22 cellular contexts compared by ENCODE assay signal in the genomic region with DNA sequence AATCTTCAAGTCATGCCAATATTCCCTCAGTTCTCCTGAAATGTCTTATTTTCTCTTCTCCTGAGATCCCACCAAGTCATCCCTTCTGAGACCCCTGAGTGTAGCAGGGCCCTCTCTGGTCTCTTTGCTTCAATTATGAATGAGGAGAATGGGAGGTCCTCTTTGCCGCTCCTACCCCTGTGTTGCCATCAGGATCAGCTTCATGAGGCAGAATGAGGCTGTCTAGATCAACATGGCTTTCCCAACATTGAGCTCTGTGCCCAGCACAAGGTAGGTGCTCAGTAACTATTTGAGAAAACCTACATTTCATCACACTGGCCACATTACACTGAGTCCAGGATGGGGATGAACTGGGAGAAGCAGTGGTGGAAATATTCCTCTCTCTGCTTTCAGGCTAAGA.
DNase-seq lines count a peak whose midpoint lies in the region; ATAC-seq, FAIRE-seq and TF ChIP-seq lines count a peak whose summit lies in the region.
"Had no signal": no experiment of that assay in that cellular context is flagged by ENCODE, and none has a peak within 500 bp of the region (broad histone marks: within the 10 kb centered on the region; RNA-seq: fewer than 3 reads in every experiment).

No MANE protein-coding gene starts in this region.

- no peak overlapping the region for H2AFZ ChIP-seq in H1 (ENCODE audit: low read length)

- no peak overlapping the region for H2BK15ac ChIP-seq in H1 (ENCODE audit: low read length)

- no peak overlapping the region for H4K5ac ChIP-seq in H1 (ENCODE audit: insufficient read length, low read depth, low read length)

- H3K56ac ChIP-seq in H1 (replicated peaks; ENCODE audit: insufficient read length, low read depth, low read length) = no peak overlapping the region

- peak; percentile 30 for DNase-seq in right atrium auricular region (ENCODE audit: low spot score)
- no peak for DNase-seq in left ventricle myocardium superior
- no peak for DNase-seq in H1 (ENCODE audit: low read depth in 1 of 2, low spot score in 2 of 2)
- DNase-seq in osteocyte (ENCODE audit: extremely low spot score, unreplicated experiment) = peak; percentile 34
- DNase-seq in NCI-H2196 treated with DMSO at 0.1 percent for 48 hours (lab: John Stamatoyannopoulos, UW; ENCODE audit: unreplicated experiment) = no peak
- DNase-seq in C1 segment of cervical spinal cord (lab: John Stamatoyannopoulos, UW) = no peak
- DNase-seq in H4 (ENCODE audit: low spot score) = no peak
- DNase-seq: CD4-positive, CD25-positive, alpha-beta regulatory T cell; CD8-positive, alpha-beta memory T cell; COR-L47; DMS 273 treated with DMSO at 0.1 percent for 48 hours; DMS53; DND-41; HCEC 1CT; KBM-7 had no signal

- H3K9ac ChIP-seq in H1 (replicated peaks in 1 of 4; ENCODE audit: extremely low read depth in 1 of 4, low read depth in 3 of 4, low read length in 3 of 4) = no peak overlapping the region
- H3K9ac ChIP-seq: BLaER1 treated with 17β-estradiol and CSF1 and Interleukin-3, amounts not matched to agents 10 nM and 100 nM had no signal

- no peak for TF ChIP-seq EP300 in H1 (IDR thresholded peaks at IDR 0.05; ENCODE audit: borderline replicate concordance in 1 of 2, low read depth in 2 of 2, low read length in 2 of 2)

- POLR2A ChIA-PET in H1 (lab: Charles Lee; ENCODE audit: partially characterized antibody) = no interaction called here

- no peak overlapping the region for H3K18ac ChIP-seq in H1 (ENCODE audit: extremely low read depth, low read length)

- H3K27ac ChIP-seq in right atrium auricular region (no peak overlapping the region), H1 (ENCODE audit: low read depth, low read length) (no peak overlapping the region)
- H3K27ac ChIP-seq: 22Rv1; BLaER1 treated with 17β-estradiol and CSF1 and Interleukin-3, amounts not matched to agents 10 nM and 100 nM; HL-60 had no signal

- H3K27me3 Mint-ChIP-seq in osteocyte (ENCODE audit: unreplicated experiment) = peaks cover 21% of the 10 kb centered on the region

- CTCF ChIA-PET in H1 (lab: Charles Lee; ENCODE audit: partially characterized antibody) = interaction anchor here (0.8 to 1.7 kb wide), 6 partner anchors 8 to 274 kb away, joined by 3 to 7 read pairs (median 3); no protein-coding TSS in a partner anchor

- H4K91ac ChIP-seq in H1 (replicated peaks; ENCODE audit: insufficient read length, low read length) = no peak overlapping the region

- no peaks in the 10 kb centered on the region for H3K23me2 ChIP-seq in H1 (ENCODE audit: low read depth, low read length)

- no peak overlapping the region for H3K4me2 ChIP-seq in H1 (ENCODE audit: insufficient read depth in 1 of 2, low read depth in 2 of 2, low read length in 2 of 2)
- H3K4me2 ChIP-seq: BLaER1 treated with 17β-estradiol and CSF1 and Interleukin-3, amounts not matched to agents 10 nM and 100 nM had no signal

- no peak for ATAC-seq in left ventricle myocardium superior

- TF ChIP-seq POLR2A in H1 (IDR thresholded peaks at IDR 0.05; ENCODE audit: control extremely low read depth in 1 of 2, low read depth in 2 of 2, low read length in 2 of 2) = no peak

- H3K14ac ChIP-seq in H1 (ENCODE audit: insufficient read length) = no peak overlapping the region

- 70% methylated on average over 1 of the region's 1 CpG; no CpG with 5 or more reads in 1 of the 2 experiments for WGBS in H1 (ENCODE audit: extremely low coverage in 1 of 2, insufficient coverage in 1 of 2, insufficient read length in 1 of 2, insufficient replicate concordance in 2 of 2, low coverage in 1 of 2, low lambda C conversion rate in 2 of 2, missing lambda C conversion rate in 1 of 2), 2 experiments

- H2BK12ac ChIP-seq in H1 (ENCODE audit: low read depth, low read length) = no peak overlapping the region

- H2BK20ac ChIP-seq in H1 (ENCODE audit: low read length) = 0 out of 2 replicates have a peak overlapping the region, but pooled peaks have one; percentile 43

- no peak overlapping the region for H2AK5ac ChIP-seq in H1 (ENCODE audit: low read depth, low read length)

- H3K36me3 Mint-ChIP-seq in osteocyte (ENCODE audit: unreplicated experiment) = no peaks in the 10 kb centered on the region
- H3K36me3 Mint-ChIP-seq: CD4-positive, CD25-positive, alpha-beta regulatory T cell; CD8-positive, alpha-beta memory T cell had no signal

- H3K36me3 ChIP-seq in right atrium auricular region = no peaks in the 10 kb centered on the region
- no peaks in the 10 kb centered on the region for H3K36me3 ChIP-seq in H1 (ENCODE audit: control insufficient read depth in 2 of 4, insufficient read depth in 4 of 4, low read length in 3 of 4)
- H3K36me3 ChIP-seq: BLaER1 treated with 17β-estradiol and CSF1 and Interleukin-3, amounts not matched to agents 10 nM and 100 nM had no signal

- no peak overlapping the region for H3K4ac ChIP-seq in H1 (replicated peaks; ENCODE audit: insufficient read length, low read depth, low read length)

- no peaks in the 10 kb centered on the region for H3K9me3 ChIP-seq in right atrium auricular region
- H3K9me3 ChIP-seq in H1 (ENCODE audit: insufficient read depth in 2 of 2, low read depth in 1 of 2, low read length in 1 of 2) = no peaks in the 10 kb centered on the region
- H3K9me3 ChIP-seq: BLaER1 treated with 17β-estradiol and CSF1 and Interleukin-3, amounts not matched to agents 10 nM and 100 nM had no signal

- no peaks in the 10 kb centered on the region for H3K79me2 ChIP-seq in H1 (ENCODE audit: control insufficient read depth in 1 of 2, insufficient read depth in 2 of 2, low read length in 2 of 2)

- intact Hi-C loops in left ventricle myocardium superior (cut with micrococcal nuclease) = no loop called here

- TF ChIP-seq RAD21 in H1 (IDR thresholded peaks at IDR 0.05 in 1 of 2, conservative IDR thresholded peaks at IDR 0.05 in 1 of 2; ENCODE audit: low read depth in 2 of 2, low read length in 2 of 2) = no peak

- no peak overlapping the region for H3K27ac Mint-ChIP-seq in osteocyte (ENCODE audit: unreplicated experiment)

- H3K4me1 ChIP-seq in right atrium auricular region = peaks cover 0 to 7% of the 10 kb centered on the region in 2 donors
- no peaks in the 10 kb centered on the region for H3K4me1 ChIP-seq in H1 (replicated peaks in 1 of 4; ENCODE audit: control insufficient read depth in 3 of 4, insufficient read depth in 4 of 4, low read length in 3 of 4)

- no peaks in the 10 kb centered on the region for H3K9me3 Mint-ChIP-seq in osteocyte (ENCODE audit: unreplicated experiment)
- H3K9me3 Mint-ChIP-seq: CD4-positive, CD25-positive, alpha-beta regulatory T cell; CD8-positive, alpha-beta memory T cell had no signal

- no peak overlapping the region for H3K4me3 Mint-ChIP-seq in osteocyte (ENCODE audit: unreplicated experiment)
- H3K4me3 Mint-ChIP-seq: CD4-positive, CD25-positive, alpha-beta regulatory T cell; CD8-positive, alpha-beta memory T cell had no signal

- no peak for FAIRE-seq in H1 (lab: Jason Lieb, UNC)
- FAIRE-seq: G401.6, GM12891, GM19239, H54 had no signal

- no peak overlapping the region for H2BK120ac ChIP-seq in H1 (replicated peaks; ENCODE audit: low read depth, low read length)

- H3K4me3 ChIP-seq in right atrium auricular region = no peak overlapping the region
- no peak overlapping the region for H3K4me3 ChIP-seq in H1 (ENCODE audit: extremely low read depth in 1 of 4, insufficient read depth in 2 of 4, low read depth in 3 of 4, low read length in 4 of 4)
- H3K4me3 ChIP-seq: BLaER1 treated with 17β-estradiol and CSF1 and Interleukin-3, amounts not matched to agents 10 nM and 100 nM had no signal

- H4K20me1 ChIP-seq in H1 (replicated peaks in 1 of 2; ENCODE audit: control insufficient read depth in 1 of 2, insufficient read depth in 2 of 2, low read length in 2 of 2) = peaks cover 0 to 14% of the 10 kb centered on the region in 2 experiments
- H4K20me1 ChIP-seq: BLaER1 treated with 17β-estradiol and CSF1 and Interleukin-3, amounts not matched to agents 10 nM and 100 nM had no signal

- no peak overlapping the region for H4K8ac ChIP-seq in H1 (ENCODE audit: extremely low read depth, insufficient read depth, low read length)

- no peak overlapping the region for H2BK5ac ChIP-seq in H1 (ENCODE audit: low read depth, low read length)

- TF ChIP-seq CTCF in right atrium auricular region (IDR thresholded peaks at IDR 0.05) (no peak), H1 (IDR thresholded peaks at IDR 0.05; ENCODE audit: control extremely low read depth in 1 of 3, insufficient read depth in 1 of 3, low read depth in 1 of 3, low read length in 3 of 3) (no peak), osteocyte (IDR thresholded peaks at IDR 0.05) (no peak)

- H3K4me1 Mint-ChIP-seq in osteocyte (ENCODE audit: unreplicated experiment) = no peaks in the 10 kb centered on the region
- H3K4me1 Mint-ChIP-seq: CD4-positive, CD25-positive, alpha-beta regulatory T cell; CD8-positive, alpha-beta memory T cell had no signal

- H3K23ac ChIP-seq in H1 (ENCODE audit: insufficient read length) = no peak overlapping the region

- no peaks in the 10 kb centered on the region for H3K79me1 ChIP-seq in H1 (ENCODE audit: low read depth, low read length)

- H3K27me3 ChIP-seq in right atrium auricular region (no peaks in the 10 kb centered on the region), H1 (replicated peaks in 1 of 4; ENCODE audit: control insufficient read depth in 3 of 4, extremely low read depth in 1 of 4, insufficient read depth in 3 of 4, low read length in 3 of 4) (peaks cover 86 to 99% (median 95%) of the 10 kb centered on the region in 4 experiments)
- H3K27me3 ChIP-seq: BLaER1 treated with 17β-estradiol and CSF1 and Interleukin-3, amounts not matched to agents 10 nM and 100 nM had no signal

TF ChIP-seq in H1, 55 proteins besides CTCF, POLR2A, EP300 and RAD21:
- TF ChIP-seq SIN3A (conservative IDR thresholded peaks at IDR 0.05 in 1 of 2, IDR thresholded peaks at IDR 0.05 in 1 of 2; ENCODE audit: low read depth in 1 of 2, low read length in 2 of 2) = no peak
TF ChIP-seq in H1: peak in this region for 0.

Comparison
In these comparisons a context has a peak if more than half of its experiments do, and no peak if none do; other contexts are left out.
1. DNase-seq: peak in right atrium auricular region (single experiment) and osteocyte (single experiment); none in left ventricle myocardium superior (single experiment), H1 (0 of 2), NCI-H2196 treated with DMSO at 0.1 percent for 48 hours (single experiment), C1 segment of cervical spinal cord (0 of 14) and H4 (single experiment).